In genomic region chr14:50272498-50272897, GRCh38 we compare ENCODE assay signal across 25 cellular contexts.
"Had no signal": no experiment of that assay in that cellular context is flagged by ENCODE, and none has a peak within 500 bp of the region (broad histone marks: within the 10 kb centered on the region; RNA-seq: fewer than 3 reads in every experiment).

No MANE protein-coding gene starts in this region.

- H3K27ac ChIP-seq: esophagus muscularis mucosa, left lung, sigmoid colon, spleen, thoracic aorta, upper lobe of right lung, VCaP had no signal

- H3K4me3 ChIP-seq: esophagus muscularis mucosa, left lung, sigmoid colon, spleen, thoracic aorta, upper lobe of right lung had no signal

- H3K4me1 Mint-ChIP-seq: activated naive CD4-positive, alpha-beta T cell treated with anti-CD3 and anti-CD28 coated beads, Interleukin-2, amount 10 ng/mL, durations not matched to agents 7 days and 5 days; activated naive CD8-positive, alpha-beta T cell treated with anti-CD3 and anti-CD28 coated beads, Interleukin-2, amount 50 U/mL, for 24 hours; nephron; stimulated activated naive B cell treated with anti-CD40 and anti-IgM and Interleukin-4, amounts not matched to agents 10 μg/mL and 1 μg/mL and 100 μg/mL, for 72 hours had no signal

- H3K9me3 Mint-ChIP-seq: activated naive CD4-positive, alpha-beta T cell treated with anti-CD3 and anti-CD28 coated beads, Interleukin-2, amount 10 ng/mL, durations not matched to agents 7 days and 5 days; activated naive CD8-positive, alpha-beta T cell treated with anti-CD3 and anti-CD28 coated beads, Interleukin-2, amount 50 U/mL, for 24 hours; dendritic cell treated with granulocyte-macrophage colony-stimulating factor and Interleukin-4, amounts not matched to agents 40 ng/mL and 50 ng/mL, for 4 days; nephron; stimulated activated naive B cell treated with anti-CD40 and anti-IgM and Interleukin-4, amounts not matched to agents 10 μg/mL and 1 μg/mL and 100 μg/mL, for 72 hours had no signal

- H3K4me3 Mint-ChIP-seq: activated naive CD4-positive, alpha-beta T cell treated with anti-CD3 and anti-CD28 coated beads, Interleukin-2, amount 10 ng/mL, durations not matched to agents 7 days and 5 days; activated naive CD8-positive, alpha-beta T cell treated with anti-CD3 and anti-CD28 coated beads, Interleukin-2, amount 50 U/mL, for 24 hours; dendritic cell treated with granulocyte-macrophage colony-stimulating factor and Interleukin-4, amounts not matched to agents 40 ng/mL and 50 ng/mL, for 4 days; nephron; stimulated activated naive B cell treated with anti-CD40 and anti-IgM and Interleukin-4, amounts not matched to agents 10 μg/mL and 1 μg/mL and 100 μg/mL, for 72 hours had no signal

- ATAC-seq: activated naive CD8-positive, alpha-beta T cell treated with anti-CD3 and anti-CD28 coated beads, Interleukin-2, amount 50 U/mL, for 24 hours; left lung; stimulated activated naive B cell treated with anti-CD40 and anti-IgM and Interleukin-4, amounts not matched to agents 10 μg/mL and 1 μg/mL and 100 μg/mL, for 72 hours; upper lobe of right lung had no signal

- DNase-seq: activated CD4-positive, alpha-beta T cell treated with anti-CD3 and anti-CD28 coated beads, Interleukin-2, amount 50 U/mL, for 1 hour; activated CD4-positive, CD25-positive, alpha-beta regulatory T cell treated with anti-CD3 and anti-CD28 coated beads, Interleukin-2, amount 50 U/mL, for 72 hours; activated CD8-positive, alpha-beta memory T cell treated with anti-CD3 and anti-CD28 coated beads, Interleukin-2, amount 50 U/mL, for 4 hours; activated effector memory CD4-positive, alpha-beta T cell treated with Interleukin-2 at 50 U/mL for 16 hours; activated naive CD4-positive, alpha-beta T cell treated with anti-CD3 and anti-CD28 coated beads, Interleukin-2, amount 10 ng/mL, durations not matched to agents 7 days and 5 days; activated naive CD8-positive, alpha-beta T cell treated with anti-CD3 and anti-CD28 coated beads, Interleukin-2, amount 50 U/mL, for 24 hours; activated T-cell treated with anti-CD3 and anti-CD28 coated beads, Interleukin-2, amount 50 U/mL, for 48 hours; aorta; effector CD8-positive, alpha-beta T cell; glutamatergic neuron; hypothalamus; kidney; left lung; midbrain; sigmoid colon; spleen; stimulated activated naive B cell treated with anti-CD40 and anti-IgM and Interleukin-4, amounts not matched to agents 10 μg/mL and 1 μg/mL and 100 μg/mL, for 72 hours; T-helper 2 cell; upper lobe of right lung had no signal

- H3K27me3 ChIP-seq: esophagus muscularis mucosa, left lung, sigmoid colon, spleen, upper lobe of right lung had no signal

- H3K36me3 ChIP-seq: left lung, sigmoid colon, thoracic aorta had no signal

- H3K27me3 Mint-ChIP-seq: activated naive CD4-positive, alpha-beta T cell treated with anti-CD3 and anti-CD28 coated beads, Interleukin-2, amount 10 ng/mL, durations not matched to agents 7 days and 5 days; activated naive CD8-positive, alpha-beta T cell treated with anti-CD3 and anti-CD28 coated beads, Interleukin-2, amount 50 U/mL, for 24 hours; dendritic cell treated with granulocyte-macrophage colony-stimulating factor and Interleukin-4, amounts not matched to agents 40 ng/mL and 50 ng/mL, for 4 days; stimulated activated naive B cell treated with anti-CD40 and anti-IgM and Interleukin-4, amounts not matched to agents 10 μg/mL and 1 μg/mL and 100 μg/mL, for 72 hours had no signal

- FAIRE-seq: endothelial cell of umbilical vein, kidney had no signal

- H3K9me3 ChIP-seq: esophagus muscularis mucosa, left lung, sigmoid colon, spleen, thoracic aorta, upper lobe of right lung had no signal

- H3K27ac Mint-ChIP-seq: activated naive CD4-positive, alpha-beta T cell treated with anti-CD3 and anti-CD28 coated beads, Interleukin-2, amount 10 ng/mL, durations not matched to agents 7 days and 5 days; activated naive CD8-positive, alpha-beta T cell treated with anti-CD3 and anti-CD28 coated beads, Interleukin-2, amount 50 U/mL, for 24 hours; dendritic cell treated with granulocyte-macrophage colony-stimulating factor and Interleukin-4, amounts not matched to agents 40 ng/mL and 50 ng/mL, for 4 days; nephron; stimulated activated naive B cell treated with anti-CD40 and anti-IgM and Interleukin-4, amounts not matched to agents 10 μg/mL and 1 μg/mL and 100 μg/mL, for 72 hours had no signal

- H3K4me1 ChIP-seq: esophagus muscularis mucosa, left lung, sigmoid colon, spleen, upper lobe of right lung had no signal
